ENCODE assay signal across 1 cellular context in the genomic region with DNA sequence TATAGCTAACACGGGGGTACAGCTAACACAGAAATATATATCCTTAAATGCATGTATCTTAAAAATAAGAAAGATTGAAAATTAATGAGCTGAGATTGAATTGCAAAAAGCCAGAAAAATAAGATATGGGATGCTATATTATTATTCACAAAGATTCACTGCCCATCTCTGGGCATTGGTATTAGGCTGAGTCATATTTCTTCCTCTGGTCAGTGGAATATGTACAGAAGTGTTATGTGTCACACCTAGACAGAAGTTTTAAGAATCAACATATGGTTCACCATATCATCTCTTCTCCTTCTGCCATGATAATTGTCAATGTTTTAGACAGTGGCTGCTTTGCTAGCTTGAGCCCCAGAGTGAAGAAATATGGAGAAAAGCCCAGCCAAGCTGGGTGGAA.
TF ChIP-seq lines count a peak whose summit lies in the region.

No MANE protein-coding gene starts in this region.

TF ChIP-seq in endothelial cell of umbilical vein, 7 proteins besides CTCF, POLR2A, EP300 and RAD21 (continued from another document):
- TF ChIP-seq MYC (IDR thresholded peaks at IDR 0.05; ENCODE audit: low read depth, low read length) = no peak
